In the genomic region with DNA sequence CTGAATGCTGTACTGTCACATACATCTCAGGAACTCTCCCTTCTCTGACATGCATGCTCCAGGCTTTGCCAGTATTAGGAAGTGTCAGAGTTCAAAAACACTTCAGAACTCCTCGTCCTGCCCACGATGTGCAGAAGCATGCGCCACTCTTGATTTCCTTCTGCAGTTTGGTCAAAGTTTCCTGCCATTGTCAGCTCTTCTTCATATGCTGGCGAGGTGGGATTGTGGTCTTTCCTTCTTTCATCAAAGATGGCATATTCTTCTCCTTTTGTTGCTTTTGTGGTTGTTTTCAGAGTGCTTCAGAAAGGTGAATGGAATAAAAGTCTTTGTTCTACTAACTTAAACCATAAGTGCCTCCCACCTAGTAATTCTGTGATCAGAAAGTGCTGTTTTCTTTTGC, we compare ENCODE assay signal across 1 cellular context.
TF ChIP-seq lines count a peak whose summit lies in the region.

No MANE protein-coding gene starts in this region.

TF ChIP-seq in GM12878, 131 proteins besides CTCF, POLR2A, EP300 and RAD21 (continued from another document):
- TF ChIP-seq, protein P1, sequence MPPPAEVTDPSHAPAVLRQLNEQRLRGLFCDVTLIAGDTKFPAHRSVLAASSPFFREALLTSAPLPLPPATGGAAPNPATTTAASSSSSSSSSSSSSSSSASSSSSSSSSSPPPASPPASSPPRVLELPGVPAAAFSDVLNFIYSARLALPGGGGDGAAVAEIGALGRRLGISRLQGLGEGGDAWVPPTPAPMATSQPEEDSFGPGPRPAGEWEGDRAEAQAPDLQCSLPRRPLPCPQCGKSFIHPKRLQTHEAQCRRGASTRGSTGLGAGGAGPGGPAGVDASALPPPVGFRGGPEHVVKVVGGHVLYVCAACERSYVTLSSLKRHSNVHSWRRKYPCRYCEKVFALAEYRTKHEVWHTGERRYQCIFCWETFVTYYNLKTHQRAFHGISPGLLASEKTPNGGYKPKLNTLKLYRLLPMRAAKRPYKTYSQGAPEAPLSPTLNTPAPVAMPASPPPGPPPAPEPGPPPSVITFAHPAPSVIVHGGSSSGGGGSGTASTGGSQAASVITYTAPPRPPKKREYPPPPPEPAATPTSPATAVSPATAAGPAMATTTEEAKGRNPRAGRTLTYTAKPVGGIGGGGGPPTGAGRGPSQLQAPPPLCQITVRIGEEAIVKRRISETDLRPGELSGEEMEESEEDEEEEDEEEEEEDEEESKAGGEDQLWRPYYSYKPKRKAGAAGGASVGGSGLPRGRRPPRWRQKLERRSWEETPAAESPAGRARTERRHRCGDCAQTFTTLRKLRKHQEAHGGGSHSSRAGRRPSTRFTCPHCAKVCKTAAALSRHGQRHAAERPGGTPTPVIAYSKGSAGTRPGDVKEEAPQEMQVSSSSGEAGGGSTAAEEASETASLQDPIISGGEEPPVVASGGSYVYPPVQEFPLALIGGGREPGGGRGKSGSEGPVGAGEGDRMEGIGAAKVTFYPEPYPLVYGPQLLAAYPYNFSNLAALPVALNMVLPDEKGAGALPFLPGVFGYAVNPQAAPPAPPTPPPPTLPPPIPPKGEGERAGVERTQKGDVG (CRISPR knock-in tag; IDR thresholded peaks at IDR 0.05) = no peak
